14 cellular contexts compared by ENCODE assay signal in genomic region chr2:238100049-238100820, GRCh38. TPM values are rescaled to one million over a fixed set of nuclear protein-coding genes. Genes with fewer than 3 reads are reported as not detected.
DNase-seq lines count a peak whose midpoint lies in the region; ATAC-seq and TF ChIP-seq lines count a peak whose summit lies in the region.
"Had no signal": no experiment of that assay in that cellular context is flagged by ENCODE, and none has a peak within 500 bp of the region (broad histone marks: within the 10 kb centered on the region; RNA-seq: fewer than 3 reads in every experiment).

A gene with protein sequence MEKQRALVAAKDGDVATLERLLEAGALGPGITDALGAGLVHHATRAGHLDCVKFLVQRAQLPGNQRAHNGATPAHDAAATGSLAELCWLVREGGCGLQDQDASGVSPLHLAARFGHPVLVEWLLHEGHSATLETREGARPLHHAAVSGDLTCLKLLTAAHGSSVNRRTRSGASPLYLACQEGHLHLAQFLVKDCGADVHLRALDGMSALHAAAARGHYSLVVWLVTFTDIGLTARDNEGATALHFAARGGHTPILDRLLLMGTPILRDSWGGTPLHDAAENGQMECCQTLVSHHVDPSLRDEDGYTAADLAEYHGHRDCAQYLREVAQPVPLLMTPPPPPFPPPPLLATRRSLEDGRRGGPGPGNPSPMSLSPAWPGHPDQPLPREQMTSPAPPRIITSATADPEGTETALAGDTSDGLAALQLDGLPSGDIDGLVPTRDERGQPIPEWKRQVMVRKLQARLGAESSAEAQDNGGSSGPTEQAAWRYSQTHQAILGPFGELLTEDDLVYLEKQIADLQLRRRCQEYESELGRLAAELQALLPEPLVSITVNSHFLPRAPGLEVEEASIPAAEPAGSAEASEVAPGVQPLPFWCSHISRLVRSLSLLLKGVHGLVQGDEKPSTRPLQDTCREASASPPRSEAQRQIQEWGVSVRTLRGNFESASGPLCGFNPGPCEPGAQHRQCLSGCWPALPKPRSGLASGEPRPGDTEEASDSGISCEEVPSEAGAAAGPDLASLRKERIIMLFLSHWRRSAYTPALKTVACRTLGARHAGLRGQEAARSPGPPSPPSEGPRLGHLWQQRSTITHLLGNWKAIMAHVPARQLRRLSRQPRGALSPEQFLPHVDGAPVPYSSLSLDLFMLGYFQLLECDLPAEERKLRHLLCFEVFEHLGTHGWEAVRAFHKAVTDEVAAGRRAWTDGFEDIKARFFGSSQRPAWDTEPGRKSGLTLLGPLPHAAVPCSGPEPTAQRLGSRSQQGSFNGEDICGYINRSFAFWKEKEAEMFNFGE (plus strand): TSS chr2:238100340. CDS start chr2:238100420, 80 bp downstream.

- H3K9me3 ChIP-seq in H9 (ENCODE audit: control insufficient read depth, low read depth, low read length) (no peaks in the 10 kb centered on the region), SK-N-SH (no peaks in the 10 kb centered on the region)
- H3K9me3 ChIP-seq: mucosa of descending colon, uterus had no signal

- H2BK12ac ChIP-seq in H9 (ENCODE audit: insufficient read length, low read depth, low read length), result no peak within 1 kb of the TSS

- H3K27ac ChIP-seq in H9 (ENCODE audit: insufficient read length, low read depth, low read length), result no peak within 1 kb of the TSS
- H3K27ac ChIP-seq in SK-N-SH (ENCODE audit: low read depth in 2 of 2, low read length in 1 of 2), result no peak within 1 kb of the TSS; a peak in 1 of 4 replicates
- H3K27ac ChIP-seq: uterus had no signal

- H3K14ac ChIP-seq in H9 (ENCODE audit: insufficient read depth, low read length), result no peak within 1 kb of the TSS; the same call in 1 of the 2 replicates

- H2BK5ac ChIP-seq in H9 (ENCODE audit: insufficient read length, low read length), result no peak within 1 kb of the TSS

- H3K79me1 ChIP-seq in H9 (ENCODE audit: insufficient read depth, low read depth, low read length, poor library complexity, severe bottlenecking), result no peaks in the 10 kb centered on the region

- H3K18ac ChIP-seq in H9 (ENCODE audit: insufficient read length, low read depth, low read length), result no peak within 1 kb of the TSS

- H2AK5ac ChIP-seq in H9 (ENCODE audit: insufficient read length, low read length), result no peak within 1 kb of the TSS

- no CpG with 5 or more reads among the region's 38 CpGs for WGBS in H9 (ENCODE audit: extremely low coverage, insufficient read length, low lambda C conversion rate)
- 80% methylated on average over 1 of the region's 38 CpGs for WGBS in SK-N-SH (ENCODE audit: low lambda C conversion rate)

- H3K23ac ChIP-seq in H9 (ENCODE audit: insufficient read length, low read depth, low read length), result no peak within 1 kb of the TSS

- no peak within 1 kb of the TSS for H2BK120ac ChIP-seq in H9 (ENCODE audit: low read depth, low read length, poor library complexity, severe bottlenecking)

- no peaks in the 10 kb centered on the region for H3K9me2 ChIP-seq in SK-N-SH

- no peak within 1 kb of the TSS for H3K4me3 ChIP-seq in SK-N-SH (ENCODE audit: low read depth in 2 of 2, low read length in 1 of 2)
- H3K4me3 ChIP-seq: mucosa of descending colon, uterus had no signal

- no peaks in the 10 kb centered on the region for H3K23me2 ChIP-seq in H9 (ENCODE audit: insufficient read length, low read depth, low read length, poor library complexity, severe bottlenecking)

- no peaks in the 10 kb centered on the region for H3K36me3 ChIP-seq in SK-N-SH (replicated peaks in 1 of 2; ENCODE audit: control insufficient read depth in 1 of 2, insufficient read depth in 2 of 2, low read length in 1 of 2)
- H3K36me3 ChIP-seq: uterus had no signal

- no peak for TF ChIP-seq RAD21 in SK-N-SH (IDR thresholded peaks at IDR 0.05; ENCODE audit: low read length)

- H3K4me3 Mint-ChIP-seq in H9, result no peak within 1 kb of the TSS; a peak in 1 of 5 replicates
- H3K4me3 Mint-ChIP-seq: activated CD4-positive, alpha-beta T cell treated with anti-CD3 and anti-CD28 coated beads for 36 hours; brain; CD8-positive, alpha-beta T cell had no signal

- DNase-seq in A172 (ENCODE audit: low spot score) (peak; percentile 26), H9 (no peak), SK-N-SH (peak; percentile 66), left lobe of liver (ENCODE audit: low spot score) (peak; percentile 39), NCI-H345 (lab: John Stamatoyannopoulos, UW) (no peak), NCI-H146 treated with DMSO at 0.1 percent for 48 hours (lab: John Stamatoyannopoulos, UW; ENCODE audit: unreplicated experiment) (no peak), activated gamma-delta T cell (lab: John Stamatoyannopoulos, UW) (no peak), NK-92 (lab: John Stamatoyannopoulos, UW; ENCODE audit: unreplicated experiment) (no peak)
- DNase-seq: activated CD4-positive, alpha-beta T cell treated with anti-CD3 and anti-CD28 coated beads for 36 hours; stimulated activated CD4-positive, alpha-beta T cell treated with anti-CD3 and anti-CD28 coated beads, Interleukin-2, amount 100 ng/mL, for 48 hours had no signal

- CTCF ChIA-PET in SK-N-SH (lab: Yijun Ruan, JAX), result interaction anchor here (0.7 to 1.2 kb wide), 4 partner anchors 27 to 242 kb away, joined by 3 to 5 read pairs (median 4); no protein-coding TSS in a partner anchor

- no peak within 1 kb of the TSS for H3T11ph ChIP-seq in H9 (ENCODE audit: low read length)

- H3K27me3 Mint-ChIP-seq in H9 (ENCODE audit: low read depth), result no peaks in the 10 kb centered on the region; the same call in none of the 2 replicates
- H3K27me3 Mint-ChIP-seq: activated CD4-positive, alpha-beta T cell treated with anti-CD3 and anti-CD28 coated beads for 36 hours; brain had no signal

- peaks cover 24 to 29% of the 10 kb centered on the region in 2 experiments for H3K4me1 Mint-ChIP-seq in H9
- H3K4me1 Mint-ChIP-seq: activated CD4-positive, alpha-beta T cell treated with anti-CD3 and anti-CD28 coated beads for 36 hours had no signal

- H2BK20ac ChIP-seq in H9 (ENCODE audit: low read depth, low read length, poor library complexity, severe bottlenecking), result no peak within 1 kb of the TSS

- H3K56ac ChIP-seq in H9 (ENCODE audit: insufficient read length, low read depth, low read length), result no peak within 1 kb of the TSS

- H3K36me3 Mint-ChIP-seq in H9 (ENCODE audit: insufficient read depth in 1 of 3, low read depth in 3 of 3), result peaks cover 2 to 6% (median 6%) of the 10 kb centered on the region in 3 experiments; a peak in 6 of 7 replicates
- H3K36me3 Mint-ChIP-seq: brain had no signal

- TF ChIP-seq EP300 in SK-N-SH (IDR thresholded peaks at IDR 0.05; ENCODE audit: borderline replicate concordance in 1 of 2, low read depth in 1 of 2, low read length in 1 of 2), result no peak

- H3K9ac ChIP-seq in H9 (ENCODE audit: extremely low read depth, insufficient read length, low read length), result no peak within 1 kb of the TSS
- no peak within 1 kb of the TSS for H3K9ac ChIP-seq in SK-N-SH

- no peak within 1 kb of the TSS for H2BK15ac ChIP-seq in H9 (ENCODE audit: low read depth, low read length)

- TF ChIP-seq CTCF in H9 (conservative IDR thresholded peaks at IDR 0.05) (no peak), SK-N-SH (IDR thresholded peaks at IDR 0.05) (no peak)

- H3K27me3 ChIP-seq in H9 (ENCODE audit: insufficient read depth, low read length) (no peaks in the 10 kb centered on the region), SK-N-SH (ENCODE audit: insufficient read depth) (no peaks in the 10 kb centered on the region)
- H3K27me3 ChIP-seq: uterus had no signal

- H3F3A ChIP-seq in SK-N-SH (replicated peaks; ENCODE audit: insufficient read depth), result no peaks in the 10 kb centered on the region

- no peaks in the 10 kb centered on the region for H3K9me3 Mint-ChIP-seq in H9
- H3K9me3 Mint-ChIP-seq: CD8-positive, alpha-beta T cell had no signal

- no peak within 1 kb of the TSS for H4K91ac ChIP-seq in H9 (ENCODE audit: insufficient read length, low read depth, low read length)

- peaks cover 3% of the 10 kb centered on the region; the same call in 1 of the 2 replicates for H3K4me1 ChIP-seq in H9 (ENCODE audit: insufficient read depth, low read length)
- H3K4me1 ChIP-seq in SK-N-SH (ENCODE audit: control insufficient read depth in 1 of 2, insufficient read depth in 2 of 2, low read depth in 1 of 2, low read length in 1 of 2), result peaks cover 3 to 7% of the 10 kb centered on the region in 2 experiments; a peak in 2 of 4 replicates
- H3K4me1 ChIP-seq: uterus had no signal

- H3K4me2 ChIP-seq in H9 (ENCODE audit: insufficient read depth, insufficient read length, low read length), result no peak within 1 kb of the TSS
- H3K4me2 ChIP-seq in SK-N-SH, result no peak within 1 kb of the TSS

- H4K20me1 ChIP-seq in H9 (ENCODE audit: control insufficient read depth, insufficient read depth, insufficient read length), result no peaks in the 10 kb centered on the region
- H4K20me1 ChIP-seq in SK-N-SH (ENCODE audit: insufficient read depth), result no peaks in the 10 kb centered on the region

- H3K27ac Mint-ChIP-seq in H9, result peak within 1 kb of the TSS in 2 of 3 experiments; percentile 32 to 68; a peak in 3 of 7 replicates
- H3K27ac Mint-ChIP-seq: activated CD4-positive, alpha-beta T cell treated with anti-CD3 and anti-CD28 coated beads for 36 hours; CD8-positive, alpha-beta T cell had no signal

- no peak within 1 kb of the TSS for H4K8ac ChIP-seq in H9 (replicated peaks; ENCODE audit: insufficient read length, low read depth, low read length)

- POLR2A ChIA-PET in SK-N-SH (lab: Yijun Ruan, JAX), result no interaction called here

- H3K4ac ChIP-seq in H9 (ENCODE audit: low read depth, low read length), result no peak within 1 kb of the TSS

- no peak for ATAC-seq in left lobe of liver
- ATAC-seq: activated CD4-positive, alpha-beta T cell treated with anti-CD3 and anti-CD28 coated beads for 36 hours; CD8-positive, alpha-beta T cell; mucosa of descending colon had no signal

- H2AFZ ChIP-seq in H9 (ENCODE audit: low read length), result no peak within 1 kb of the TSS
- H2AFZ ChIP-seq in SK-N-SH (ENCODE audit: low read depth), result no peak within 1 kb of the TSS

- H4K5ac ChIP-seq in H9 (ENCODE audit: insufficient read length, low read depth, low read length), result no peak within 1 kb of the TSS

- H3K79me2 ChIP-seq in H9 (ENCODE audit: insufficient read depth, low read length) (no peaks in the 10 kb centered on the region), SK-N-SH (ENCODE audit: insufficient read depth) (no peaks in the 10 kb centered on the region)

TF ChIP-seq in SK-N-SH, 30 proteins besides CTCF, POLR2A, EP300 and RAD21 (continues in another document):
- no peak for TF ChIP-seq EZH2phosphoT487 (IDR thresholded peaks at IDR 0.05; ENCODE audit: borderline replicate concordance, low read depth)
- TF ChIP-seq, protein P1, sequence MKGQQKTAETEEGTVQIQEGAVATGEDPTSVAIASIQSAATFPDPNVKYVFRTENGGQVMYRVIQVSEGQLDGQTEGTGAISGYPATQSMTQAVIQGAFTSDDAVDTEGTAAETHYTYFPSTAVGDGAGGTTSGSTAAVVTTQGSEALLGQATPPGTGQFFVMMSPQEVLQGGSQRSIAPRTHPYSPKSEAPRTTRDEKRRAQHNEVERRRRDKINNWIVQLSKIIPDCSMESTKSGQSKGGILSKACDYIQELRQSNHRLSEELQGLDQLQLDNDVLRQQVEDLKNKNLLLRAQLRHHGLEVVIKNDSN (IDR thresholded peaks at IDR 0.05; ENCODE audit: borderline replicate concordance, low read depth), result no peak

RNA-seq across cellular contexts. Expression of the gene that starts here (rescaled TPM):
- total RNA-seq in A172 (2014; rRNA removed; shearing (Covaris generic)), result 0.29 TPM in 1 of 2 replicates, not detected in the other
- total RNA-seq in H9 (2021), result 0.17 and 0.37 TPM in 2 replicates
- polyA plus RNA-seq in SK-N-SH (2012; rRNA removed), result 0.03 and 0.05 TPM in 2 replicates
- not detected in 2 replicates for polyA plus RNA-seq in SK-N-SH (2012; cell fraction: cytosol; rRNA removed)
- 0.07 and 0.08 TPM in 2 replicates for polyA plus RNA-seq in SK-N-SH (2012; cell fraction: nucleus; rRNA removed)
- 1.7 TPM for total RNA-seq in left lobe of liver
- total RNA-seq: CD8-positive, alpha-beta T cell had no signal

Comparison
In these comparisons a context has a peak if more than half of its experiments do, and no peak if none do; other contexts are left out.
1. Peak in DNase-seq in A172; RNA of the gene not detected or under 1 TPM.
2. Peak in DNase-seq in SK-N-SH; RNA of the gene not detected or under 1 TPM.